Comparison of ENCODE assay signal across 8 cellular contexts in genomic region chr16:79601978-79602609, GRCh38. TPM values are rescaled to one million over a fixed set of nuclear protein-coding genes. Genes with fewer than 3 reads are reported as not detected.
A peak's percentile ranks its signal among the peaks of the same experiment; 100 is the strongest.
DNase-seq lines count a peak whose midpoint lies in the region; ATAC-seq and TF ChIP-seq lines count a peak whose summit lies in the region.

No MANE protein-coding gene starts in this region.

- H3K9me2 ChIP-seq in OCI-LY1 (ENCODE audit: low read depth, low read length), result no peaks in the 10 kb centered on the region

- H3K27ac Mint-ChIP-seq in CD14-positive monocyte (peak overlapping the region in 1 of 7 donors; percentile 42), naive B cell (peak overlapping the region in 5 of 6 donors; percentile 6 to 76 (median 73))

- intact Hi-C loops in CD14-positive monocyte (cut with micrococcal nuclease), result loop anchor here (2.0 to 10.0 kb wide), 7 partner anchors 337 to 1497 kb away; no protein-coding TSS in a partner anchor

- H2AFZ ChIP-seq in OCI-LY1 (ENCODE audit: low read length), result no peak overlapping the region

- H3K4me2 ChIP-seq in OCI-LY1 (ENCODE audit: low read length), result no peak overlapping the region

- no peaks in the 10 kb centered on the region for H4K20me1 ChIP-seq in OCI-LY1 (ENCODE audit: insufficient read depth, low read length)

- TF ChIP-seq CTCF in CD14-positive monocyte (IDR thresholded peaks at IDR 0.05) (peak; percentile 91), OCI-LY1 (IDR thresholded peaks at IDR 0.05; ENCODE audit: low read length) (peak; percentile 80), fibroblast of mammary gland (conservative IDR thresholded peaks at IDR 0.05; ENCODE audit: control insufficient read depth, insufficient read depth, low read depth, low read length) (peak; percentile 76)

- H3K27me3 Mint-ChIP-seq in CD14-positive monocyte (ENCODE audit: low read depth in 3 of 3) (peaks cover 30 to 46% (median 36%) of the 10 kb centered on the region in 3 donors), naive B cell (peaks cover 51 to 71% (median 64%) of the 10 kb centered on the region in 3 donors)

- H3F3A ChIP-seq in OCI-LY1 (ENCODE audit: insufficient read depth, low read length), result no peaks in the 10 kb centered on the region

- H3K36me3 ChIP-seq in OCI-LY1 (ENCODE audit: insufficient read depth, low read length), result no peaks in the 10 kb centered on the region

- no peaks in the 10 kb centered on the region for H3K9me3 ChIP-seq in OCI-LY1 (ENCODE audit: low read length)

- H3K9me3 Mint-ChIP-seq in CD14-positive monocyte, result peaks cover 0 to 13% (median 2%) of the 10 kb centered on the region in 7 donors
- H3K9me3 Mint-ChIP-seq in naive B cell, result no peaks in the 10 kb centered on the region

- H3K36me3 Mint-ChIP-seq in CD14-positive monocyte (peaks cover 4 to 8% of the 10 kb centered on the region in 2 donors), naive B cell (no peaks in the 10 kb centered on the region)

- H3K79me2 ChIP-seq in OCI-LY1 (ENCODE audit: insufficient read depth, low read length), result no peaks in the 10 kb centered on the region

- no peak overlapping the region for H3K9ac ChIP-seq in OCI-LY1 (ENCODE audit: low read length)

- ATAC-seq in naive B cell (ENCODE audit: low read depth in 2 of 2) (no peak), GM21390 (IDR thresholded peaks at IDR 0.05; ENCODE audit: unreplicated experiment) (no peak)

- H3K4me3 ChIP-seq in OCI-LY1 (ENCODE audit: low read depth, low read length, poor library complexity, severe bottlenecking) (no peak overlapping the region), fibroblast of mammary gland (ENCODE audit: control insufficient read depth, low read depth, low read length) (peak overlapping the region; percentile 8)

- H3K4me3 Mint-ChIP-seq in CD14-positive monocyte (peak overlapping the region; percentile 93 to 98), naive B cell (peak overlapping the region; percentile 89 to 100 (median 95))

- no peaks in the 10 kb centered on the region for H3K27me3 ChIP-seq in OCI-LY1 (ENCODE audit: insufficient read depth, low read length)

- H3K4me1 Mint-ChIP-seq in CD14-positive monocyte (peaks cover 37% of the 10 kb centered on the region), naive B cell (peaks cover 29 to 39% (median 35%) of the 10 kb centered on the region in 3 donors)

- no peak overlapping the region for H3K27ac ChIP-seq in OCI-LY1 (ENCODE audit: low read depth, low read length, poor library complexity, severe bottlenecking)

- DNase-seq in CD14-positive monocyte (ENCODE audit: low spot score) (peak; percentile 62), HPDE6-E6E7 (ENCODE audit: extremely low spot score) (peak; percentile 53), fibroblast of mammary gland (ENCODE audit: low read depth) (peak; percentile 78), naive B cell (peak; percentile 64)
- peak; percentile 89 to 91 for DNase-seq in activated T-cell treated with anti-CD3 and anti-CD28 coated beads, Interleukin-2, amount 50 U/mL, for 48 hours
- peak; percentile 76 for DNase-seq in stimulated activated CD8-positive, alpha-beta memory T cell treated with anti-CD3 and anti-CD28 coated beads, Interleukin-7, amount 100 ng/mL, for 24 hours (ENCODE audit: low read depth)

- H3K4me1 ChIP-seq in OCI-LY1 (ENCODE audit: insufficient read depth, low read length, severe bottlenecking), result no peaks in the 10 kb centered on the region

RNA-seq across cellular contexts. Expression of gene MAF, which starts 1.6 kb away (rescaled TPM):
- polyA plus RNA-seq in CD14-positive monocyte (under 1 TPM in 1 of 2 donors, not detected in 1; 0.03 TPM), naive B cell (ENCODE audit: low read depth in 6 of 6) (under 1 TPM in 1 of 6 donors, not detected in 5; 0.11 TPM)
